In the genomic region with DNA sequence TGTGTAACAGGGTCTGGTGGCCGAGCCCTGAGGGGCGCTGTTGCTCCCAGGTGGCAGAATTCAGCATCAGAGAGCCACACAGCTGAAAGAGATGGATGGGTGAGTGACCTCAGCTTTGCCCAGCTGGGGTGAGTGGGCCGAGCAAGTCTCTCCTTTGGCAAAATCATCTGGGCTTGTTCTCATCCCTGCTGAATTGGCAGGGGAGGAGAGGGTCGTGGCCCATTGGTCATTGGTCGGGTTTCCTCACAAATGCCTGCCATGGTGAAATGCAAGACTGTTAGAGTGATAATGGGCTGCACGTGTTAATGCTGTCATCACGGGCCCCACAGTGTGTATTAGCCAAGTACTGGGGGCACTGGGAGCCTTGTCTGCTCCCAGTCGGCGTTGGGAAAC, we compare ENCODE assay signal across 14 cellular contexts. TPM values are rescaled to one million over a fixed set of nuclear protein-coding genes. Genes with fewer than 3 reads are reported as not detected.
DNase-seq lines count a peak whose midpoint lies in the region; ATAC-seq and TF ChIP-seq lines count a peak whose summit lies in the region.
"Had no signal": no experiment of that assay in that cellular context is flagged by ENCODE, and none has a peak within 500 bp of the region (broad histone marks: within the 10 kb centered on the region; RNA-seq: fewer than 3 reads in every experiment).

No MANE protein-coding gene starts in this region.

- intact Hi-C loops in transverse colon (cut with DNase I; ENCODE audit: low total_unique reads) (no loop called here), mucosa of descending colon (cut with DNase I, micrococcal nuclease) (no loop called here)

- ATAC-seq in mucosa of descending colon, result no peak
- ATAC-seq: activated CD4-positive, alpha-beta T cell treated with anti-CD3 and anti-CD28 coated beads for 36 hours; effector memory CD8-positive, alpha-beta T cell had no signal

- TF ChIP-seq POLR2A in transverse colon (IDR thresholded peaks at IDR 0.05), result no peak

- in situ Hi-C loops in transverse colon (cut with MboI; ENCODE audit: low pct_ligation_motif_present in 1 of 4, low pct_unique_long_range_greater_than_20kb in 1 of 4, low sequenced_read_pairs in 3 of 4), result no loop called here

- no peak for TF ChIP-seq EP300 in transverse colon (IDR thresholded peaks at IDR 0.05; ENCODE audit: low read depth)

- no peaks in the 10 kb centered on the region for H3K27me3 ChIP-seq in transverse colon

- H3K36me3 ChIP-seq in transverse colon (no peaks in the 10 kb centered on the region), mucosa of descending colon (ENCODE audit: low read depth) (no peaks in the 10 kb centered on the region)

- H3K9me3 ChIP-seq in transverse colon (no peaks in the 10 kb centered on the region), mucosa of descending colon (no peaks in the 10 kb centered on the region)

- H3K4me1 ChIP-seq in transverse colon, result peaks cover 6 to 69% (median 31%) of the 10 kb centered on the region in 4 donors
- peaks cover 10% of the 10 kb centered on the region for H3K4me1 ChIP-seq in mucosa of descending colon (ENCODE audit: low read depth)

- no peak for TF ChIP-seq CTCF in transverse colon (IDR thresholded peaks at IDR 0.05)
- TF ChIP-seq CTCF in mucosa of descending colon (IDR thresholded peaks at IDR 0.05), result no peak

- DNase-seq in RPMI7951 (ENCODE audit: low read depth) (peak; percentile 48), fibroblast of gingiva (ENCODE audit: low read depth) (peak; percentile 87), myocyte (ENCODE audit: low read depth) (peak; percentile 50), transverse colon (no peak), NCI-H1694 (lab: John Stamatoyannopoulos, UW) (no peak), T-helper 9 cell (no peak), mucosa of descending colon (no peak)
- no peak for DNase-seq in stimulated activated naive CD4-positive, alpha-beta T cell treated with Interleukin-2 at 50 U/mL for 16 hours (lab: John Stamatoyannopoulos, UW)
- DNase-seq: activated CD4-positive, alpha-beta T cell treated with anti-CD3 and anti-CD28 coated beads for 36 hours; activated naive CD4-positive, alpha-beta T cell treated with anti-CD3 and anti-CD28 coated beads for 36 hours; DMS153; effector memory CD8-positive, alpha-beta T cell; KG1; small intestine had no signal

- 93% methylated on average over 9 of the region's 9 CpGs; no CpG with 5 or more reads in 1 of the 2 donors for WGBS in transverse colon (ENCODE audit: low coverage in 1 of 2), 2 donors

- H3K27ac ChIP-seq in transverse colon, result peak overlapping the region; percentile 65 to 77 (median 71)

- H3K4me3 ChIP-seq in transverse colon (no peak overlapping the region), mucosa of descending colon (no peak overlapping the region)

RNA-seq across cellular contexts. Expression of gene ABHD2, which starts 15.9 kb away (rescaled TPM):
- 237 and 261 TPM in 2 replicates for total RNA-seq in RPMI7951 (2014; rRNA removed; shearing (Covaris generic))
- total RNA-seq in myocyte, result 61.1 and 78.2 TPM in 2 replicates
- 61.4 TPM for polyA plus RNA-seq in myocyte (2012)
- total RNA-seq in transverse colon, result 10 to 100 TPM; 37.8 to 81.5 (median 58.3) TPM
- 100 to 1,000 TPM in 1 of 3 donors, 10 to 100 TPM in 2; 82.2 to 156 (median 92.7) TPM for total RNA-seq in mucosa of descending colon

Comparison
In these comparisons a context has a peak if more than half of its experiments do, and no peak if none do; other contexts are left out.
1. DNase-seq: peak in RPMI7951 (single experiment), fibroblast of gingiva (single experiment) and myocyte (single experiment); none in transverse colon (single experiment), stimulated activated naive CD4-positive, alpha-beta T cell treated with Interleukin-2 at 50 U/mL for 16 hours (single experiment), NCI-H1694 (single experiment), T-helper 9 cell (single experiment) and mucosa of descending colon (0 of 3).